In the genomic region with DNA sequence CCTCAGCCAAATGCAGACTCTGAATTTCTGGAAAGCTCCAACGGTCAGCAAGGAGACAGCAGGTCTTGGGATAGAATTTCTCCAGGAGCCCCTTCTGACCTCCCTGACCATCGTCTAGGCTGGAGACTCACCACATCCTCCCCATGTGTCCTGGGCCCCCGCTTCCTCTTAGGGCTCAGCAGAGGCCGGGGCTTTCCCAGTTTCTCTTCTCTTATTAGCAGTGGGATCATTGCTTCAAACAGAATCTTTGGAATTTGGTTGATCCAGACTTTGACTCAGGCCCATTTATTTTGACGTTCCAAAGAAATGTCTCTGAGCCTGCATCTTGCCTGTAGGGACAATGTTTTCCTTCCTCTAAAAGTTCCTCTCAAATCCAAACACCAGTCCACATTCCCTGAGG, we compare ENCODE assay signal across 30 cellular contexts. TPM values are rescaled to one million over a fixed set of nuclear protein-coding genes. Genes with fewer than 3 reads are reported as not detected.
DNase-seq lines count a peak whose midpoint lies in the region; ATAC-seq and TF ChIP-seq lines count a peak whose summit lies in the region.
"Had no signal": no experiment of that assay in that cellular context is flagged by ENCODE, and none has a peak within 500 bp of the region (broad histone marks: within the 10 kb centered on the region; RNA-seq: fewer than 3 reads in every experiment).

No MANE protein-coding gene starts in this region.

- H3K4me3 ChIP-seq in SJSA1, result no peak overlapping the region
- H3K4me3 ChIP-seq in naive thymus-derived CD4-positive, alpha-beta T cell (ENCODE audit: low read length), result no peak overlapping the region
- no peak overlapping the region for H3K4me3 ChIP-seq in right atrium auricular region
- H3K4me3 ChIP-seq: A549, coronary artery, esophagus muscularis mucosa, hepatocyte, stomach, thyroid gland had no signal

- no peaks in the 10 kb centered on the region for H3K27me3 ChIP-seq in SJSA1 (replicated peaks)
- H3K27me3 ChIP-seq in naive thymus-derived CD4-positive, alpha-beta T cell (ENCODE audit: control insufficient read depth in 2 of 2, insufficient read depth in 2 of 2, low read length in 2 of 2), result no peaks in the 10 kb centered on the region
- no peaks in the 10 kb centered on the region for H3K27me3 ChIP-seq in right atrium auricular region
- H3K27me3 ChIP-seq: hepatocyte, stomach, thyroid gland had no signal

- peaks cover 57% of the 10 kb centered on the region for H3K4me1 ChIP-seq in SJSA1 (replicated peaks)
- no peaks in the 10 kb centered on the region for H3K4me1 ChIP-seq in naive thymus-derived CD4-positive, alpha-beta T cell (ENCODE audit: control insufficient read depth in 2 of 2, insufficient read depth in 2 of 2, low read length in 2 of 2)
- H3K4me1 ChIP-seq in right atrium auricular region, result no peaks in the 10 kb centered on the region
- H3K4me1 ChIP-seq: A549, thyroid gland had no signal

- peaks cover 40% of the 10 kb centered on the region for H3K4me1 Mint-ChIP-seq in dendritic cell treated with granulocyte-macrophage colony-stimulating factor and Interleukin-4, amounts not matched to agents 40 ng/mL and 50 ng/mL, for 4 days (ENCODE audit: low read depth)
- H3K4me1 Mint-ChIP-seq in naive thymus-derived CD4-positive, alpha-beta T cell, result peaks cover 0 to 4% (median 0%) of the 10 kb centered on the region in 7 donors
- H3K4me1 Mint-ChIP-seq: activated CD4-positive, alpha-beta T cell treated with anti-CD3 and anti-CD28 coated beads, Interleukin-2, amount 10 ng/mL, durations not matched to agents 7 days and 5 days; activated naive CD8-positive, alpha-beta T cell treated with anti-CD3 and anti-CD28 coated beads, Interleukin-2, amount 50 U/mL, for 24 hours; CD8-positive, alpha-beta memory T cell had no signal

- CTCF ChIA-PET in naive thymus-derived CD4-positive, alpha-beta T cell (lab: Charles Lee), result no interaction called here
- CTCF ChIA-PET in GM10248 (lab: Yijun Ruan, JAX), result no interaction called here

- H3K9me3 ChIP-seq in SJSA1 (replicated peaks), result no peaks in the 10 kb centered on the region
- H3K9me3 ChIP-seq in naive thymus-derived CD4-positive, alpha-beta T cell (ENCODE audit: control insufficient read depth in 2 of 3, low read length in 3 of 3), result no peaks in the 10 kb centered on the region
- no peaks in the 10 kb centered on the region for H3K9me3 ChIP-seq in right atrium auricular region
- H3K9me3 ChIP-seq: A549, esophagus muscularis mucosa, stomach, thyroid gland had no signal

- TF ChIP-seq CTCF in right atrium auricular region (IDR thresholded peaks at IDR 0.05) (no peak), GM10248 (IDR thresholded peaks at IDR 0.05; ENCODE audit: control extremely low read depth, extremely low read depth, low read depth, missing control alignments) (no peak)

- no peaks in the 10 kb centered on the region for H3K36me3 Mint-ChIP-seq in dendritic cell treated with granulocyte-macrophage colony-stimulating factor and Interleukin-4, amounts not matched to agents 40 ng/mL and 50 ng/mL, for 4 days (ENCODE audit: low read depth)
- H3K36me3 Mint-ChIP-seq in naive thymus-derived CD4-positive, alpha-beta T cell, result no peaks in the 10 kb centered on the region
- H3K36me3 Mint-ChIP-seq: CD8-positive, alpha-beta memory T cell had no signal

- H3K9me3 Mint-ChIP-seq in dendritic cell treated with granulocyte-macrophage colony-stimulating factor and Interleukin-4, amounts not matched to agents 40 ng/mL and 50 ng/mL, for 4 days, result no peaks in the 10 kb centered on the region
- peaks cover 0 to 2% (median 0%) of the 10 kb centered on the region in 11 donors for H3K9me3 Mint-ChIP-seq in naive thymus-derived CD4-positive, alpha-beta T cell
- H3K9me3 Mint-ChIP-seq: activated CD4-positive, alpha-beta T cell treated with anti-CD3 and anti-CD28 coated beads, Interleukin-2, amount 10 ng/mL, durations not matched to agents 7 days and 5 days; activated naive CD8-positive, alpha-beta T cell treated with anti-CD3 and anti-CD28 coated beads, Interleukin-2, amount 50 U/mL, for 24 hours; activated T-cell treated with anti-CD3 and anti-CD28 coated beads, Interleukin-2, amount 50 U/mL, for 24 hours; CD8-positive, alpha-beta memory T cell; T-helper 2 cell treated with Interferon-gamma antibody and Interleukin-4, amounts not matched to agents 5 μg/mL and 100 μg/mL, for 36 hours had no signal

- peak overlapping the region; percentile 64 for H3K27ac ChIP-seq in SJSA1
- H3K27ac ChIP-seq in naive thymus-derived CD4-positive, alpha-beta T cell (ENCODE audit: low read depth, low read length), result no peak overlapping the region
- H3K27ac ChIP-seq in right atrium auricular region, result no peak overlapping the region
- H3K27ac ChIP-seq: A549, coronary artery, esophagus muscularis mucosa, hepatocyte, KMS-11, stomach, thyroid gland had no signal

- H3K36me3 ChIP-seq in SJSA1 (no peaks in the 10 kb centered on the region), right atrium auricular region (no peaks in the 10 kb centered on the region)
- no peaks in the 10 kb centered on the region for H3K36me3 ChIP-seq in naive thymus-derived CD4-positive, alpha-beta T cell (ENCODE audit: control insufficient read depth in 2 of 3, insufficient read depth in 3 of 3, low read length in 3 of 3)
- H3K36me3 ChIP-seq: esophagus muscularis mucosa, stomach, thyroid gland had no signal

- peak; percentile 40 for ATAC-seq in naive thymus-derived CD4-positive, alpha-beta T cell
- ATAC-seq in HG02973 (IDR thresholded peaks at IDR 0.05; ENCODE audit: unreplicated experiment), result no peak
- ATAC-seq in GM18858 (IDR thresholded peaks at IDR 0.05; ENCODE audit: unreplicated experiment), result no peak
- ATAC-seq: A549; activated naive CD8-positive, alpha-beta T cell treated with anti-CD3 and anti-CD28 coated beads, Interleukin-2, amount 50 U/mL, for 24 hours; left colon; Right ventricle myocardium inferior had no signal

- peak overlapping the region; percentile 15 for H3K4me3 Mint-ChIP-seq in dendritic cell treated with granulocyte-macrophage colony-stimulating factor and Interleukin-4, amounts not matched to agents 40 ng/mL and 50 ng/mL, for 4 days
- no peak overlapping the region for H3K4me3 Mint-ChIP-seq in naive thymus-derived CD4-positive, alpha-beta T cell
- H3K4me3 Mint-ChIP-seq: activated CD4-positive, alpha-beta T cell treated with anti-CD3 and anti-CD28 coated beads, Interleukin-2, amount 10 ng/mL, durations not matched to agents 7 days and 5 days; activated naive CD8-positive, alpha-beta T cell treated with anti-CD3 and anti-CD28 coated beads, Interleukin-2, amount 50 U/mL, for 24 hours; activated T-cell treated with anti-CD3 and anti-CD28 coated beads, Interleukin-2, amount 50 U/mL, for 24 hours; CD8-positive, alpha-beta memory T cell; T-helper 2 cell treated with Interferon-gamma antibody and Interleukin-4, amounts not matched to agents 5 μg/mL and 100 μg/mL, for 36 hours had no signal

- peak; percentile 77 for DNase-seq in CD1c-positive myeloid dendritic cell (ENCODE audit: extremely low spot score)
- DNase-seq in SJSA1 (ENCODE audit: low read depth in 1 of 2, low spot score in 2 of 2), result peak; percentile 65 to 70
- no peak for DNase-seq in naive thymus-derived CD4-positive, alpha-beta T cell
- DNase-seq in right atrium auricular region (ENCODE audit: low spot score), result no peak
- no peak for DNase-seq in GM10248 (ENCODE audit: extremely low spot score)
- DNase-seq: activated CD4-positive, alpha-beta T cell treated with anti-CD3 and anti-CD28 coated beads, Interleukin-2, amount 10 ng/mL, durations not matched to agents 7 days and 5 days; activated gamma-delta T cell treated with Interleukin-2 at 50 U/mL for 16 hours; activated naive CD8-positive, alpha-beta T cell treated with anti-CD3 and anti-CD28 coated beads, Interleukin-2, amount 50 U/mL, for 24 hours; activated T-cell treated with anti-CD3 and anti-CD28 coated beads, Interleukin-2, amount 50 U/mL, for 24 hours; AML-193; CD8-positive, alpha-beta memory T cell; DMS153; left colon; mesendoderm; NCI-H146; NCI-H2171; NCI-H510A; stimulated activated CD4-positive, alpha-beta T cell treated with anti-CD3 and anti-CD28 coated beads, Interleukin-2, amount 100 ng/mL, for 24 hours; thyroid gland had no signal

- POLR2A ChIA-PET in naive thymus-derived CD4-positive, alpha-beta T cell (lab: Charles Lee), result no interaction called here
- POLR2A ChIA-PET in GM10248 (lab: Yijun Ruan, JAX), result no interaction called here

- H3K27ac Mint-ChIP-seq in dendritic cell treated with granulocyte-macrophage colony-stimulating factor and Interleukin-4, amounts not matched to agents 40 ng/mL and 50 ng/mL, for 4 days, result no peak overlapping the region
- no peak overlapping the region for H3K27ac Mint-ChIP-seq in naive thymus-derived CD4-positive, alpha-beta T cell
- H3K27ac Mint-ChIP-seq: activated CD4-positive, alpha-beta T cell treated with anti-CD3 and anti-CD28 coated beads, Interleukin-2, amount 10 ng/mL, durations not matched to agents 7 days and 5 days; activated naive CD8-positive, alpha-beta T cell treated with anti-CD3 and anti-CD28 coated beads, Interleukin-2, amount 50 U/mL, for 24 hours; activated T-cell treated with anti-CD3 and anti-CD28 coated beads, Interleukin-2, amount 50 U/mL, for 24 hours; T-helper 2 cell treated with Interferon-gamma antibody and Interleukin-4, amounts not matched to agents 5 μg/mL and 100 μg/mL, for 36 hours had no signal

- H3K27me3 Mint-ChIP-seq in dendritic cell treated with granulocyte-macrophage colony-stimulating factor and Interleukin-4, amounts not matched to agents 40 ng/mL and 50 ng/mL, for 4 days, result peaks cover 52% of the 10 kb centered on the region
- no peaks in the 10 kb centered on the region for H3K27me3 Mint-ChIP-seq in naive thymus-derived CD4-positive, alpha-beta T cell
- H3K27me3 Mint-ChIP-seq: activated CD4-positive, alpha-beta T cell treated with anti-CD3 and anti-CD28 coated beads, Interleukin-2, amount 10 ng/mL, durations not matched to agents 7 days and 5 days; activated naive CD8-positive, alpha-beta T cell treated with anti-CD3 and anti-CD28 coated beads, Interleukin-2, amount 50 U/mL, for 24 hours; activated T-cell treated with anti-CD3 and anti-CD28 coated beads, Interleukin-2, amount 50 U/mL, for 24 hours had no signal

- intact Hi-C loops in dendritic cell treated with granulocyte-macrophage colony-stimulating factor and Interleukin-4, amounts not matched to agents 40 ng/mL and 50 ng/mL, for 4 days (cut with micrococcal nuclease), result no loop called here
- intact Hi-C loops in naive thymus-derived CD4-positive, alpha-beta T cell (cut with micrococcal nuclease), result no loop called here

RNA-seq across cellular contexts. Expression of gene SLC6A6, which starts 38.4 kb away (rescaled TPM):
- total RNA-seq in SJSA1 (2014; rRNA removed; shearing (Covaris generic)), result 36.0 and 49.4 TPM in 2 replicates
- total RNA-seq in naive thymus-derived CD4-positive, alpha-beta T cell, result 10 to 100 TPM; 34.5 to 87.5 (median 35.6) TPM
- 1 to 10 TPM; 3.0 to 3.2 TPM for polyA plus RNA-seq in naive thymus-derived CD4-positive, alpha-beta T cell
- 10 to 100 TPM; 81.5 to 85.9 TPM for total RNA-seq in right atrium auricular region

Comparison
In these comparisons a context has a peak if more than half of its experiments do, and no peak if none do; other contexts are left out.
1. DNase-seq: peak in CD1c-positive myeloid dendritic cell (single experiment) and SJSA1 (2 of 2); none in naive thymus-derived CD4-positive, alpha-beta T cell (0 of 9), right atrium auricular region (single experiment) and GM10248 (single experiment).